In the genomic region with DNA sequence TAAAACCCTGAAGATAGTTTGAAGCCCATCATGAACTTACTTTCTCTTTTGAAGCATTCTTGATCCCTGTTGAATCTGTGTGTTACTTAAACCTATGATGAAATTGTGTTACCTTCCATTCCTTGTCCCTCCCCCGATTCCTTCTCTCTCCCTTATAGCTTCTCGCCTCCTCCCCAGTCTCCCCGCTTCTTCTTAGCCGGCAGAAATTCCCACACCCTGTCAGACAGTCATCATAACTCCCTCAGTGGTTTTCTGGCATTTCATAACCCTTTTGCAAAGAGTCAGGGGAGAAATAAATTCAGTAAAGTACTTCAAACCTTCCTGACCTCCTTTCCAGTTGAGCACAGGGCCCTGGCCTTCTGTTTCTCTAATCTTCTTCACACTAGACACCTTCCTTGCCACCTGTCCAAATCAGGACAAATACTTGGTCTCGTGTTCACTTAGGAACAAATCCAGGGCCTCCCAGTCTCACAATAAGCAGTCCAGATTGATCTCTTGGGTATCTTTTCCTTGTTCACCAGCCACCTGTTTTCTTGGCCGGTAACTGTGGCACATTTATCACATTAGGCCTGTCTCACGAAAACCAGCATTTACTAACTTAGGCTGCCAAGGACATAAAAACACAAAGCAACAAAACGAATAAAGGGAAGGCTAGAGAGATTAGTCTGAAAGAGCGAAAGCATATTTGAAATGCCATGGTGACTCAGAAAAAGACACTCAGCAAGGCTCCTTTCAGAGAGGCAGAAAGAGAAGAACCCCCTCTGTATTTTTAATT, we compare ENCODE assay signal across 17 cellular contexts.
DNase-seq lines count a peak whose midpoint lies in the region; ATAC-seq and TF ChIP-seq lines count a peak whose summit lies in the region.
"Had no signal": no experiment of that assay in that cellular context is flagged by ENCODE, and none has a peak within 500 bp of the region (broad histone marks: within the 10 kb centered on the region; RNA-seq: fewer than 3 reads in every experiment).

No MANE protein-coding gene starts in this region.

- H3K4me3 ChIP-seq in BJ (ENCODE audit: low read depth, low read length): no peak overlapping the region
- H3K4me3 ChIP-seq: heart left ventricle, MG63 had no signal

- CTCF ChIA-PET in BJ (lab: Yijun Ruan, JAX): no interaction called here

- H3K4me1 Mint-ChIP-seq in stimulated activated naive CD8-positive, alpha-beta T cell treated with anti-CD3 and anti-CD28 coated beads, Interleukin-15, amount 100 ng/mL, for 72 hours: no peaks in the 10 kb centered on the region
- H3K4me1 Mint-ChIP-seq: naive B cell had no signal

- H3K36me3 ChIP-seq in BJ (ENCODE audit: control insufficient read depth, insufficient read depth, low read length): no peaks in the 10 kb centered on the region
- H3K36me3 ChIP-seq: heart left ventricle, MG63 had no signal

- no peaks in the 10 kb centered on the region for H3K27me3 ChIP-seq in BJ (ENCODE audit: control insufficient read depth, insufficient read depth, low read length)
- H3K27me3 ChIP-seq: heart left ventricle, MG63 had no signal

- H3K9me3 Mint-ChIP-seq in stimulated activated naive CD8-positive, alpha-beta T cell treated with anti-CD3 and anti-CD28 coated beads, Interleukin-15, amount 100 ng/mL, for 72 hours: no peaks in the 10 kb centered on the region
- H3K9me3 Mint-ChIP-seq: activated naive CD4-positive, alpha-beta T cell treated with anti-CD3 and anti-CD28 coated beads, Interleukin-2, amount 50 U/mL, for 72 hours; naive B cell had no signal

- peak; percentile 18 for DNase-seq in BJ (ENCODE audit: low read depth)
- DNase-seq in NCI-H82 treated with DMSO at 0.1 percent for 48 hours (lab: John Stamatoyannopoulos, UW; ENCODE audit: unreplicated experiment): peak; percentile 22
- DNase-seq in fibroblast of peridontal ligament (ENCODE audit: extremely low read depth): peak; percentile 4
- peak; percentile 11 for DNase-seq in non-pigmented ciliary epithelial cell (ENCODE audit: low read depth)
- no peak for DNase-seq in stimulated activated naive CD8-positive, alpha-beta T cell treated with anti-CD3 and anti-CD28 coated beads, Interleukin-15, amount 100 ng/mL, for 72 hours
- DNase-seq: activated T-cell treated with anti-CD3 and anti-CD28 coated beads for 4 hours; DMS 273 treated with DMSO at 0.1 percent for 48 hours; heart left ventricle; kidney glomerular epithelial cell; MG63; naive B cell; NK-92 treated with Interleukin-12 subunit alpha and Interleukin-12 subunit beta, amount 100 ng/mL, for 24 hours had no signal

- no peak overlapping the region for H3K4me3 Mint-ChIP-seq in stimulated activated naive CD8-positive, alpha-beta T cell treated with anti-CD3 and anti-CD28 coated beads, Interleukin-15, amount 100 ng/mL, for 72 hours
- H3K4me3 Mint-ChIP-seq: naive B cell had no signal

- H3K27ac Mint-ChIP-seq in stimulated activated naive CD8-positive, alpha-beta T cell treated with anti-CD3 and anti-CD28 coated beads, Interleukin-15, amount 100 ng/mL, for 72 hours: peak overlapping the region in 1 of 2 donors; percentile 19
- H3K27ac Mint-ChIP-seq: activated naive CD4-positive, alpha-beta T cell treated with anti-CD3 and anti-CD28 coated beads, Interleukin-2, amount 50 U/mL, for 72 hours; naive B cell had no signal

- ATAC-seq in GM21737 (IDR thresholded peaks at IDR 0.05; ENCODE audit: unreplicated experiment) (no peak), HG03457 (IDR thresholded peaks at IDR 0.05; ENCODE audit: unreplicated experiment) (no peak), HG03571 (IDR thresholded peaks at IDR 0.05; ENCODE audit: unreplicated experiment) (no peak)
- ATAC-seq in stimulated activated naive CD8-positive, alpha-beta T cell treated with anti-CD3 and anti-CD28 coated beads, Interleukin-15, amount 100 ng/mL, for 72 hours: no peak
- ATAC-seq: activated naive CD4-positive, alpha-beta T cell treated with anti-CD3 and anti-CD28 coated beads, Interleukin-2, amount 50 U/mL, for 72 hours; heart left ventricle; Right ventricle myocardium inferior had no signal

- no peaks in the 10 kb centered on the region for H3K27me3 Mint-ChIP-seq in stimulated activated naive CD8-positive, alpha-beta T cell treated with anti-CD3 and anti-CD28 coated beads, Interleukin-15, amount 100 ng/mL, for 72 hours
- H3K27me3 Mint-ChIP-seq: naive B cell had no signal

- POLR2A ChIA-PET in BJ (lab: Charles Lee): no interaction called here

- TF ChIP-seq CTCF in BJ (IDR thresholded peaks at IDR 0.05; ENCODE audit: insufficient read depth, low read depth, low read length): no peak

Comparison
In these comparisons a context has a peak if more than half of its experiments do, and no peak if none do; other contexts are left out.
1. DNase-seq: peak in BJ (single experiment), NCI-H82 treated with DMSO at 0.1 percent for 48 hours (single experiment), fibroblast of peridontal ligament (single experiment) and non-pigmented ciliary epithelial cell (single experiment); none in stimulated activated naive CD8-positive, alpha-beta T cell treated with anti-CD3 and anti-CD28 coated beads, Interleukin-15, amount 100 ng/mL, for 72 hours (0 of 2).